ENCODE assay signal across 18 cellular contexts in genomic region chr9:38117646-38118045, GRCh38. TPM values are rescaled to one million over a fixed set of nuclear protein-coding genes. Genes with fewer than 3 reads are reported as not detected.
DNase-seq lines count a peak whose midpoint lies in the region; ATAC-seq and TF ChIP-seq lines count a peak whose summit lies in the region.
"Had no signal": no experiment of that assay in that cellular context is flagged by ENCODE, and none has a peak within 500 bp of the region (broad histone marks: within the 10 kb centered on the region; RNA-seq: fewer than 3 reads in every experiment).

No MANE protein-coding gene starts in this region.

- no peak for TF ChIP-seq POLR2A in erythroblast (IDR thresholded peaks at IDR 0.05; ENCODE audit: low read length)

- H3K27ac Mint-ChIP-seq in H9: no peak overlapping the region
- H3K27ac Mint-ChIP-seq: activated CD8-positive, alpha-beta T cell treated with anti-CD3 and anti-CD28 coated beads for 36 hours; activated naive CD4-positive, alpha-beta T cell treated with anti-CD3 and anti-CD28 coated beads, Interleukin-2, amount 50 U/mL, for 24 hours; activated T-cell treated with anti-CD3 and anti-CD28 coated beads, Interleukin-2, amount 50 U/mL, for 72 hours; HFFc6; memory B cell had no signal

- no peaks in the 10 kb centered on the region for H3K9me3 Mint-ChIP-seq in H9
- H3K9me3 Mint-ChIP-seq: activated CD8-positive, alpha-beta T cell treated with anti-CD3 and anti-CD28 coated beads for 36 hours; activated naive CD4-positive, alpha-beta T cell treated with anti-CD3 and anti-CD28 coated beads, Interleukin-2, amount 50 U/mL, for 24 hours; activated T-cell treated with anti-CD3 and anti-CD28 coated beads, Interleukin-2, amount 50 U/mL, for 72 hours; HFFc6; memory B cell had no signal

- H2AK5ac ChIP-seq in H9 (ENCODE audit: insufficient read length, low read length): no peak overlapping the region

- no peak overlapping the region for H3T11ph ChIP-seq in H9 (ENCODE audit: low read length)

- no peak overlapping the region for H3K9ac ChIP-seq in H9 (ENCODE audit: extremely low read depth, insufficient read length, low read length)

- no peaks in the 10 kb centered on the region for H3K79me1 ChIP-seq in H9 (ENCODE audit: insufficient read depth, low read depth, low read length, poor library complexity, severe bottlenecking)

- H3K9me3 ChIP-seq in BE2C: no peaks in the 10 kb centered on the region
- H3K9me3 ChIP-seq in H9 (ENCODE audit: control insufficient read depth, low read depth, low read length): no peaks in the 10 kb centered on the region
- H3K9me3 ChIP-seq: gastroesophageal sphincter, upper lobe of left lung had no signal

- H3K4me1 ChIP-seq in BE2C (no peaks in the 10 kb centered on the region), H9 (ENCODE audit: insufficient read depth, low read length) (no peaks in the 10 kb centered on the region)
- H3K4me1 ChIP-seq: gastroesophageal sphincter, upper lobe of left lung had no signal

- H3K4ac ChIP-seq in H9 (ENCODE audit: low read depth, low read length): no peak overlapping the region

- peaks cover 58% of the 10 kb centered on the region for H3K27me3 Mint-ChIP-seq in H9 (ENCODE audit: low read depth)

- no peak overlapping the region for H2AFZ ChIP-seq in H9 (ENCODE audit: low read length)

- H2BK12ac ChIP-seq in H9 (ENCODE audit: insufficient read length, low read depth, low read length): no peak overlapping the region

- no peak for ATAC-seq in HG03439 (IDR thresholded peaks at IDR 0.05; ENCODE audit: unreplicated experiment)
- ATAC-seq: activated CD8-positive, alpha-beta T cell treated with anti-CD3 and anti-CD28 coated beads for 36 hours; activated T-cell treated with anti-CD3 and anti-CD28 coated beads, Interleukin-2, amount 50 U/mL, for 72 hours; gastroesophageal sphincter; HepG2 had no signal

- H3K27ac ChIP-seq in coronary artery (no peak overlapping the region), H9 (ENCODE audit: insufficient read length, low read depth, low read length) (no peak overlapping the region)
- H3K27ac ChIP-seq: gastroesophageal sphincter, RWPE1, upper lobe of left lung had no signal

- H4K8ac ChIP-seq in H9 (replicated peaks; ENCODE audit: insufficient read length, low read depth, low read length): no peak overlapping the region

- no peak overlapping the region for H3K4me3 ChIP-seq in BE2C (ENCODE audit: low read depth, low read length)
- H3K4me3 ChIP-seq in coronary artery: no peak overlapping the region
- H3K4me3 ChIP-seq: gastroesophageal sphincter, upper lobe of left lung had no signal

- H3K23me2 ChIP-seq in H9 (ENCODE audit: insufficient read length, low read depth, low read length, poor library complexity, severe bottlenecking): no peaks in the 10 kb centered on the region

- no peak overlapping the region for H2BK15ac ChIP-seq in H9 (ENCODE audit: low read depth, low read length)

- no peak for TF ChIP-seq CTCF in BE2C (IDR thresholded peaks at IDR 0.05; ENCODE audit: low read depth, low read length)
- TF ChIP-seq CTCF in coronary artery (IDR thresholded peaks at IDR 0.05): no peak
- no peak for TF ChIP-seq CTCF in H9 (conservative IDR thresholded peaks at IDR 0.05)

- H4K5ac ChIP-seq in H9 (ENCODE audit: insufficient read length, low read depth, low read length): no peak overlapping the region

- H3K79me2 ChIP-seq in H9 (ENCODE audit: insufficient read depth, low read length): no peaks in the 10 kb centered on the region

- H2BK5ac ChIP-seq in H9 (ENCODE audit: insufficient read length, low read length): no peak overlapping the region

- no peak overlapping the region for H4K91ac ChIP-seq in H9 (ENCODE audit: insufficient read length, low read depth, low read length)

- H3K4me1 Mint-ChIP-seq in H9: no peaks in the 10 kb centered on the region
- H3K4me1 Mint-ChIP-seq: activated naive CD4-positive, alpha-beta T cell treated with anti-CD3 and anti-CD28 coated beads, Interleukin-2, amount 50 U/mL, for 24 hours; memory B cell had no signal

- H4K20me1 ChIP-seq in H9 (ENCODE audit: control insufficient read depth, insufficient read depth, insufficient read length): no peaks in the 10 kb centered on the region

- H2BK20ac ChIP-seq in H9 (ENCODE audit: low read depth, low read length, poor library complexity, severe bottlenecking): no peak overlapping the region

- no peak overlapping the region for H2BK120ac ChIP-seq in H9 (ENCODE audit: low read depth, low read length, poor library complexity, severe bottlenecking)

- H3K4me3 Mint-ChIP-seq in H9: no peak overlapping the region
- H3K4me3 Mint-ChIP-seq: activated CD8-positive, alpha-beta T cell treated with anti-CD3 and anti-CD28 coated beads for 36 hours; activated naive CD4-positive, alpha-beta T cell treated with anti-CD3 and anti-CD28 coated beads, Interleukin-2, amount 50 U/mL, for 24 hours; activated T-cell treated with anti-CD3 and anti-CD28 coated beads, Interleukin-2, amount 50 U/mL, for 72 hours; HFFc6; memory B cell had no signal

- H3K18ac ChIP-seq in H9 (ENCODE audit: insufficient read length, low read depth, low read length): no peak overlapping the region

- no peaks in the 10 kb centered on the region for H3K36me3 ChIP-seq in BE2C
- H3K36me3 ChIP-seq: gastroesophageal sphincter, upper lobe of left lung had no signal

- no peak overlapping the region for H3K23ac ChIP-seq in H9 (ENCODE audit: insufficient read length, low read depth, low read length)

- H3K27me3 ChIP-seq in BE2C: no peaks in the 10 kb centered on the region
- H3K27me3 ChIP-seq in H9 (ENCODE audit: insufficient read depth, low read length): no peaks in the 10 kb centered on the region
- H3K27me3 ChIP-seq: gastroesophageal sphincter, upper lobe of left lung had no signal

- WGBS in H9 (ENCODE audit: extremely low coverage, insufficient read length, low lambda C conversion rate): no CpG with 5 or more reads among the region's 5 CpGs

- no peak overlapping the region for H3K56ac ChIP-seq in H9 (ENCODE audit: insufficient read length, low read depth, low read length)

- no peak overlapping the region for H3K4me2 ChIP-seq in H9 (ENCODE audit: insufficient read depth, insufficient read length, low read length)

- peak; percentile 60 for DNase-seq in BE2C
- peak; percentile 95 for DNase-seq in DMS79 (lab: John Stamatoyannopoulos, UW)
- peak; percentile 58 for DNase-seq in NCI-H2171 (lab: John Stamatoyannopoulos, UW)
- DNase-seq in coronary artery (ENCODE audit: low spot score): peak; percentile 5
- DNase-seq in activated naive CD4-positive, alpha-beta T cell (lab: John Stamatoyannopoulos, UW): no peak
- DNase-seq in H9: no peak
- no peak for DNase-seq in erythroblast (lab: John Stamatoyannopoulos, UW)
- DNase-seq: activated CD8-positive, alpha-beta T cell treated with anti-CD3 and anti-CD28 coated beads for 36 hours; activated T-cell treated with anti-CD3 and anti-CD28 coated beads, Interleukin-2, amount 50 U/mL, for 72 hours; HFFc6; T-helper 9 cell; upper lobe of left lung had no signal

- H3K36me3 Mint-ChIP-seq in H9 (ENCODE audit: insufficient read depth in 1 of 3, low read depth in 3 of 3): no peaks in the 10 kb centered on the region
- H3K36me3 Mint-ChIP-seq: activated naive CD4-positive, alpha-beta T cell treated with anti-CD3 and anti-CD28 coated beads, Interleukin-2, amount 50 U/mL, for 24 hours; memory B cell had no signal

- no peak overlapping the region for H3K14ac ChIP-seq in H9 (ENCODE audit: insufficient read depth, low read length)

RNA-seq across cellular contexts. Expression of gene SHB, which starts 48.6 kb away (rescaled TPM):
- polyA plus RNA-seq in BE2C (2012; ENCODE audit: insufficient read depth, insufficient read length, low read depth): 9.1 TPM
- total RNA-seq in H9 (2021): 13.8 and 14.6 TPM in 2 replicates

Comparison
In these comparisons a context has a peak if more than half of its experiments do, and no peak if none do; other contexts are left out.
1. DNase-seq: peak in BE2C (single experiment), DMS79 (single experiment), NCI-H2171 (single experiment) and coronary artery (single experiment); none in activated naive CD4-positive, alpha-beta T cell (0 of 4), H9 (single experiment) and erythroblast (0 of 2).